Comparison of ENCODE assay signal across 8 cellular contexts in the genomic region with DNA sequence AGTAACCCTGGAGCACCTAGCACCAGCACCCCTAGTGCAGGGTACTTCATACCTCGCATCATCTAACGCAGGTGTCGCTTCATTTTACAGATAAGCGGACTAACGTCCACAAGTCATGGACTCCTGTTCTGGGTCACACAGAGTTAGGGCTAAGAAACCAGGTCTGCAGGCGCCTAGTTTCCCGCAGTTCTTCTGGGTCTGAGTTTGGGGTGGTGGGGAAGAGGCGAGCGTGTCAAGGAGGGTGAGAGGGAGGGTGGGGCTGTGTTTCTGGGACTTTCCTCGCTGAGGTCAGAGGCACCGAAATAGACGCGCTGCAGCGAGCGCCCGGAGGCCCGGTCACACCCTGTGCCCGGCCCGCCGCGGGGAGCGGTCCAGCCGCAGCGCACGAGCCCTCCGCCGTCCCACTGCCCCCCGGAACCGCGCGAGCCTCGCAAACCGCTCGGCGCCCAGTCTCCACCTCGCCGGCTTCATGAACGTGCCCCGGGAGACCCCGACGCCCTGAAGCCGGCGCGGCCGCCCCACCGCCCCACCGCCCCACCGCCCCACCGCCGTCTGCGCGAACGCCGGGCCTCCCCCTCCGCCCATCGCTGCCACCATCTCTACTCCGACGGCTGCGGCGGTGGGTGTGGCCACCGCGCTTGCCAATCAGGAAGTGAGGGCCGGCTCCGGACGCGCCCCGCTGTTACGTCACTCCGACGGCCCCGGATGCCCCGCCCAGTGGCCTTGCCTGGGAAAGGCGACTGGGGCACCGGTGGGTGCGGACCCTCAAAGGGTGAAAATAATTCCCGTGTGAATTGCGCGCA. TPM values are rescaled to one million over a fixed set of nuclear protein-coding genes. Genes with fewer than 3 reads are reported as not detected.
DNase-seq lines count a peak whose midpoint lies in the region; ATAC-seq, FAIRE-seq and TF ChIP-seq lines count a peak whose summit lies in the region.

No MANE protein-coding gene starts in this region.

- TF ChIP-seq CTCF in DND-41 (IDR thresholded peaks at IDR 0.05; ENCODE audit: borderline replicate concordance, extremely low read depth, low read length, poor library complexity, severe bottlenecking) = no peak
- TF ChIP-seq CTCF in neutrophil (IDR thresholded peaks at IDR 0.05) = peak; percentile 46

- ATAC-seq in DND-41 (ENCODE audit: insufficient read depth, low read depth) (peak; percentile 48), GM21723 (IDR thresholded peaks at IDR 0.05; ENCODE audit: unreplicated experiment) (peak; percentile 61)

- H3K9me3 ChIP-seq in DND-41 (ENCODE audit: insufficient read depth, low read length, severe bottlenecking) (no peaks in the 10 kb centered on the region), SJSA1 (replicated peaks) (no peaks in the 10 kb centered on the region), neutrophil (no peaks in the 10 kb centered on the region), subcutaneous abdominal adipose tissue (ENCODE audit: control insufficient read depth in 5 of 5, low read length in 5 of 5) (no peaks in the 10 kb centered on the region)

- no peaks in the 10 kb centered on the region for H4K20me1 ChIP-seq in DND-41 (ENCODE audit: insufficient read depth, low read length)

- H3K36me3 ChIP-seq in DND-41 (ENCODE audit: insufficient read depth, low read length) = no peaks in the 10 kb centered on the region
- no peaks in the 10 kb centered on the region for H3K36me3 ChIP-seq in SJSA1
- H3K36me3 ChIP-seq in neutrophil = no peaks in the 10 kb centered on the region
- H3K36me3 ChIP-seq in subcutaneous abdominal adipose tissue (ENCODE audit: control insufficient read depth in 5 of 5, insufficient read depth in 5 of 5, low read length in 5 of 5) = no peaks in the 10 kb centered on the region

- H2AFZ ChIP-seq in DND-41 (ENCODE audit: low read depth, low read length) = peak overlapping the region; percentile 55

- H3K4me3 ChIP-seq in DND-41 (ENCODE audit: low read depth in 1 of 2, low read length in 2 of 2) (peak overlapping the region; percentile 18 to 60; a peak in 3 of 4 replicates), SJSA1 (peak overlapping the region; percentile 39), neutrophil (ENCODE audit: low read depth in 1 of 2, low read length in 1 of 2) (peak overlapping the region; percentile 60 to 75), subcutaneous abdominal adipose tissue (ENCODE audit: low read depth in 1 of 5, low read length in 5 of 5) (peak overlapping the region; percentile 47 to 72 (median 63))

- H3K9ac ChIP-seq in DND-41 (ENCODE audit: low read depth, low read length) = peak overlapping the region; percentile 84
- H3K9ac ChIP-seq in subcutaneous abdominal adipose tissue (ENCODE audit: low read length in 5 of 5) = peak overlapping the region; percentile 6 to 74 (median 66)

- FAIRE-seq in frontal cortex (lab: Jason Lieb, UNC) = no peak

- peak overlapping the region; percentile 86 for H3K4me2 ChIP-seq in DND-41 (ENCODE audit: insufficient read depth, low read length)

- H3K27ac ChIP-seq in DND-41 (ENCODE audit: low read length) (peak overlapping the region; percentile 99), SJSA1 (peak overlapping the region; percentile 38; the same call in 1 of the 2 replicates), neutrophil (peak overlapping the region; percentile 90), subcutaneous abdominal adipose tissue (ENCODE audit: low read depth, low read length) (peak overlapping the region; percentile 86)

- DNase-seq in DND-41 (peak; percentile 91), Kasumi-1 (lab: John Stamatoyannopoulos, UW) (peak; percentile 24 to 42), SJSA1 (ENCODE audit: low read depth in 1 of 2, low spot score in 2 of 2) (peak; percentile 80 to 91), frontal cortex (ENCODE audit: low spot score in 2 of 2) (peak; percentile 83 to 88)
- DNase-seq in activated naive CD4-positive, alpha-beta T cell treated with Interleukin-2 at 50 U/mL for 16 hours = peak; percentile 89

- H3K79me2 ChIP-seq in DND-41 (ENCODE audit: insufficient read depth, low read length) = peaks cover 3% of the 10 kb centered on the region; the same call in 1 of the 2 replicates

- H3K27me3 ChIP-seq in DND-41 (ENCODE audit: insufficient read depth, low read length, poor library complexity) = no peaks in the 10 kb centered on the region
- H3K27me3 ChIP-seq in SJSA1 (replicated peaks) = no peaks in the 10 kb centered on the region
- H3K27me3 ChIP-seq in neutrophil = no peaks in the 10 kb centered on the region
- no peaks in the 10 kb centered on the region for H3K27me3 ChIP-seq in subcutaneous abdominal adipose tissue (ENCODE audit: control insufficient read depth in 5 of 5, insufficient read depth in 4 of 5, low read length in 5 of 5)

- H3K4me1 ChIP-seq in DND-41 (ENCODE audit: insufficient read depth, low read length) (peaks cover 70% of the 10 kb centered on the region), SJSA1 (replicated peaks) (peaks cover 21% of the 10 kb centered on the region), neutrophil (ENCODE audit: control insufficient read depth in 1 of 2, insufficient read depth in 1 of 2, low read depth in 1 of 2, low read length in 1 of 2) (peaks cover 56 to 58% of the 10 kb centered on the region in 2 experiments), subcutaneous abdominal adipose tissue (ENCODE audit: control insufficient read depth in 5 of 5, insufficient read depth in 5 of 5, low read length in 5 of 5) (peaks cover 6 to 49% (median 34%) of the 10 kb centered on the region in 5 donors)

RNA-seq across cellular contexts. Expression of a gene that starts 12.3 kb away (rescaled TPM):
- total RNA-seq in SJSA1 (2014; rRNA removed; shearing (Covaris generic)) = 54.6 and 97.5 TPM in 2 replicates
- total RNA-seq in frontal cortex = 45.2 TPM

RNA-seq across cellular contexts. Expression of a gene that starts 24.7 kb away (rescaled TPM):
- not detected in 2 replicates for total RNA-seq in SJSA1 (2014; rRNA removed; shearing (Covaris generic))
- 0.41 TPM for total RNA-seq in frontal cortex

RNA-seq across cellular contexts. Expression of a gene that starts 55.8 kb away (rescaled TPM):
- total RNA-seq in SJSA1 (2014; rRNA removed; shearing (Covaris generic)) = 2.9 and 4.1 TPM in 2 replicates
- total RNA-seq in frontal cortex = 10.6 TPM

Comparison
In these comparisons a context has a peak if more than half of its experiments do, and no peak if none do; other contexts are left out.
1. Peak in every context shown above with its lines: DNase-seq, ATAC-seq, H3K4me3 ChIP-seq and H3K27ac ChIP-seq.
2. DNase-seq: peak in every context shown above with its lines; median percentile 91 in DND-41; 89 in activated naive CD4-positive, alpha-beta T cell treated with Interleukin-2 at 50 U/mL for 16 hours; 86 in SJSA1; 86 in frontal cortex; 33 in Kasumi-1.
3. H3K27ac ChIP-seq: peak in every context shown above with its lines; median percentile 99 in DND-41; 90 in neutrophil; 86 in subcutaneous abdominal adipose tissue; 38 in SJSA1.